8 cellular contexts compared by ENCODE assay signal in genomic region chr9:77488439-77489126, GRCh38.
A peak's percentile ranks its signal among the peaks of the same experiment; 100 is the strongest.
DNase-seq lines count a peak whose midpoint lies in the region; ATAC-seq and TF ChIP-seq lines count a peak whose summit lies in the region.

No MANE protein-coding gene starts in this region.

- peak; percentile 78 for TF ChIP-seq CTCF in epithelial cell of proximal tubule (conservative IDR thresholded peaks at IDR 0.05; ENCODE audit: low read depth, low read length)

- ATAC-seq in GM18519 (IDR thresholded peaks at IDR 0.05; ENCODE audit: low FRiP score, unreplicated experiment) (peak; percentile 71), GM21737 (IDR thresholded peaks at IDR 0.05; ENCODE audit: unreplicated experiment) (no peak), GM18873 (IDR thresholded peaks at IDR 0.05; ENCODE audit: low FRiP score, unreplicated experiment) (no peak), GM19023 (IDR thresholded peaks at IDR 0.05; ENCODE audit: unreplicated experiment) (no peak)

- DNase-seq in AG08395 (ENCODE audit: low spot score) (peak; percentile 56), OCI-M1 (lab: John Stamatoyannopoulos, UW) (peak; percentile 40), epithelial cell of proximal tubule (ENCODE audit: low read depth) (no peak), epidermal melanocyte (ENCODE audit: insufficient read length, low spot score) (no peak)

- no peak overlapping the region for H3K4me3 ChIP-seq in epithelial cell of proximal tubule (ENCODE audit: low read depth, low read length)

Comparison
In these comparisons a context has a peak if more than half of its experiments do, and no peak if none do; other contexts are left out.
1. DNase-seq: peak in AG08395 (single experiment) and OCI-M1 (single experiment); none in epithelial cell of proximal tubule (single experiment) and epidermal melanocyte (single experiment).